Comparison of ENCODE assay signal across 8 cellular contexts in genomic region chr5:130323804-130324454, GRCh38.
DNase-seq lines count a peak whose midpoint lies in the region; ATAC-seq and TF ChIP-seq lines count a peak whose summit lies in the region.

No MANE protein-coding gene starts in this region.

- peaks cover 20 to 37% (median 25%) of the 10 kb centered on the region in 11 experiments for H3K9me3 ChIP-seq in BLaER1 treated with 17β-estradiol and CSF1 and Interleukin-3, amounts not matched to agents 10 nM and 100 nM (replicated peaks in 1 of 11)
- no peaks in the 10 kb centered on the region for H3K9me3 ChIP-seq in T-helper 17 cell (ENCODE audit: control insufficient read depth, low read length, poor library complexity, severe bottlenecking)
- H3K9me3 ChIP-seq in ovary, result no peaks in the 10 kb centered on the region

- peaks cover 18% of the 10 kb centered on the region for H3K9me3 Mint-ChIP-seq in nephron progenitor cell

- no peak for TF ChIP-seq POLR2A in ovary (IDR thresholded peaks at IDR 0.05)

- H3K4me3 Mint-ChIP-seq in T-helper 17 cell, result no peak overlapping the region
- H3K4me3 Mint-ChIP-seq in nephron progenitor cell, result no peak overlapping the region

- H3K27me3 Mint-ChIP-seq in T-helper 17 cell (no peaks in the 10 kb centered on the region), nephron progenitor cell (ENCODE audit: low read depth, poor library complexity) (peaks cover 3% of the 10 kb centered on the region)

- no peak overlapping the region for H3K27ac Mint-ChIP-seq in T-helper 17 cell
- H3K27ac Mint-ChIP-seq in nephron progenitor cell, result no peak overlapping the region

- peak overlapping the region in 5 of 11 experiments; percentile 34 to 59 (median 51); a peak in 9 of 22 replicates for H3K9ac ChIP-seq in BLaER1 treated with 17β-estradiol and CSF1 and Interleukin-3, amounts not matched to agents 10 nM and 100 nM

- TF ChIP-seq EP300 in ovary (IDR thresholded peaks at IDR 0.05), result no peak

- ATAC-seq in GM21367 (IDR thresholded peaks at IDR 0.05; ENCODE audit: unreplicated experiment) (peak; percentile 100), HG03354 (IDR thresholded peaks at IDR 0.05; ENCODE audit: poor library complexity, severe bottlenecking, unreplicated experiment) (peak; percentile 100), T-helper 17 cell (peak; percentile 23)

- WGBS in ovary, 3 donors, result 81 to 86% (median 82%) methylated on average over 3 of the region's 3 CpGs

- peak overlapping the region in 9 of 11 experiments; percentile 26 to 52 (median 40); a peak in 15 of 22 replicates for H3K4me2 ChIP-seq in BLaER1 treated with 17β-estradiol and CSF1 and Interleukin-3, amounts not matched to agents 10 nM and 100 nM

- H3K36me3 Mint-ChIP-seq in T-helper 17 cell (ENCODE audit: low read depth) (no peaks in the 10 kb centered on the region), nephron progenitor cell (ENCODE audit: low read depth) (no peaks in the 10 kb centered on the region)

- no peaks in the 10 kb centered on the region; a peak in 1 of 22 replicates for H3K36me3 ChIP-seq in BLaER1 treated with 17β-estradiol and CSF1 and Interleukin-3, amounts not matched to agents 10 nM and 100 nM
- no peaks in the 10 kb centered on the region for H3K36me3 ChIP-seq in ovary

- DNase-seq in T-helper 17 cell (no peak), ovary (no peak), nephron progenitor cell (no peak), GOT3 (lab: John Stamatoyannopoulos, UW) (no peak), C1 segment of cervical spinal cord (lab: John Stamatoyannopoulos, UW) (no peak)

- H3K4me1 Mint-ChIP-seq in T-helper 17 cell, result no peaks in the 10 kb centered on the region
- no peaks in the 10 kb centered on the region for H3K4me1 Mint-ChIP-seq in nephron progenitor cell

- H3K4me1 ChIP-seq in BLaER1 treated with 17β-estradiol and CSF1 and Interleukin-3, amounts not matched to agents 10 nM and 100 nM, result peaks cover 6 to 14% (median 10%) of the 10 kb centered on the region in 10 experiments; a peak in 17 of 20 replicates
- no peaks in the 10 kb centered on the region for H3K4me1 ChIP-seq in ovary (ENCODE audit: insufficient read depth)

- intact Hi-C loops in ovary (cut with DNase I), result no loop called here

- no peaks in the 10 kb centered on the region for H4K20me1 ChIP-seq in BLaER1 treated with 17β-estradiol and CSF1 and Interleukin-3, amounts not matched to agents 10 nM and 100 nM

- TF ChIP-seq CTCF in ovary (IDR thresholded peaks at IDR 0.05) (no peak), nephron progenitor cell (IDR thresholded peaks at IDR 0.05) (no peak)

- no peak overlapping the region for H3K4me3 ChIP-seq in BLaER1 treated with 17β-estradiol and CSF1 and Interleukin-3, amounts not matched to agents 10 nM and 100 nM
- no peak overlapping the region for H3K4me3 ChIP-seq in ovary

- H3K27ac ChIP-seq in BLaER1 treated with 17β-estradiol and CSF1 and Interleukin-3, amounts not matched to agents 10 nM and 100 nM, result peak overlapping the region in 8 of 11 experiments; percentile 58 to 86 (median 76); a peak in 16 of 22 replicates
- H3K27ac ChIP-seq in ovary, result no peak overlapping the region

- H3K27me3 ChIP-seq in BLaER1 treated with 17β-estradiol and CSF1 and Interleukin-3, amounts not matched to agents 10 nM and 100 nM, result no peaks in the 10 kb centered on the region
- H3K27me3 ChIP-seq in ovary, result no peaks in the 10 kb centered on the region

Comparison
In these comparisons a context has a peak if more than half of its experiments do, and no peak if none do; other contexts are left out.
1. H3K27ac ChIP-seq: peak in BLaER1 treated with 17β-estradiol and CSF1 and Interleukin-3, amounts not matched to agents 10 nM and 100 nM (8 of 11); none in ovary (0 of 2).
2. ATAC-seq: peak in every context shown above with its lines; median percentile 100 in GM21367; 100 in HG03354; 23 in T-helper 17 cell.